8 cellular contexts compared by ENCODE assay signal in the genomic region with DNA sequence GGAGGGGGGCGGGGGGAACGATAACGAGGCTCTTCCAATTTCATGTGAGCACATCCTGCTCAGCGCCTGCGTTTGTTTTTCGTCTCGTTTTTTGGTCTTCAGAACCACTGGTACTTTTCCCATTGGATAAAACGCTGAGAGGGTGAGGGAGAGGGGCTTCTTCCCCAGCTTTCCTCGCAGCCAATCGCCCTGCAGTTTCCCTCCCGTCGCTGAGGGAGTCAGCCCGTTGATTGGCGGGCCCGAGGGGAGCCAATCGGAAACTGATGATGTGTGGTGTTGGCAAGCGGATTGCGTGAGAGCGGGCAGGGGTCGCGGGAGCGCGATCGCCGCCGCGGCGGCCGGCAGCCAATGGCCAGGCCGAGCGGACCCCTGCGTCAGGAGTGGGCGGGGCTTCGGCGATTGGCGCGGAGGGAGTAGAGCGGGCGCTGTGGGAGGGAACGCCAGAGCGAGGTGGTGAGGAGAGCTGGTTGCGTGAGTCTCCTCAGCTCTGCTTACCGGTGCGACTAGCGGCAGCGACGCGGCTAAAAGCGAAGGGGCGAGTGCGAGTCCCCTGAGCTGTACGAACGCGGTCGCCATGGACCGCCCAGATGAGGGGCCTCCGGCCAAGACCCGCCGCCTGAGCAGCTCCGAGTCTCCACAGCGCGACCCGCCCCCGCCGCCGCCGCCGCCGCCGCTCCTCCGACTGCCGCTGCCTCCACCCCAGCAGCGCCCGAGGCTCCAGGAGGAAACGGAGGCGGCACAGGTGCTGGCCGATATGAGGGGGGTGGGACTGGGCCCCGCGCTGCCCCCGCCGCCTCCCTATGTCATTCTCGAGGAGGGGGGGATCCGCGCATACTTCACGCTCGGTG. TPM values are rescaled to one million over a fixed set of nuclear protein-coding genes. Genes with fewer than 3 reads are reported as not detected.
A peak's percentile ranks its signal among the peaks of the same experiment; 100 is the strongest.
DNase-seq lines count a peak whose midpoint lies in the region; TF ChIP-seq lines count a peak whose summit lies in the region.

Gene TSPYL2, plus strand, starts transcription at position 443 of the 848 bp plus-strand sequence. Its CDS starts 132 bp downstream, at position 575.

- peaks cover 37% of the 10 kb centered on the region; the same call in 1 of the 2 replicates for H3K36me3 ChIP-seq in SK-N-MC (ENCODE audit: insufficient read depth, low read length)

- H3K9me3 Mint-ChIP-seq in HFFc6 = no peaks in the 10 kb centered on the region
- H3K9me3 Mint-ChIP-seq in activated naive CD4-positive, alpha-beta T cell treated with anti-CD3 and anti-CD28 coated beads, Interleukin-2, amount 10 ng/mL, durations not matched to agents 7 days and 5 days = no peaks in the 10 kb centered on the region

- peak within 1 kb of the TSS; percentile 95 for H3K4me3 Mint-ChIP-seq in HFFc6
- peak within 1 kb of the TSS; percentile 91 for H3K4me3 Mint-ChIP-seq in activated naive CD4-positive, alpha-beta T cell treated with anti-CD3 and anti-CD28 coated beads, Interleukin-2, amount 10 ng/mL, durations not matched to agents 7 days and 5 days

- H3K27ac ChIP-seq in SK-N-MC = no peak within 1 kb of the TSS

- peaks cover 12% of the 10 kb centered on the region for H3K36me3 Mint-ChIP-seq in HFFc6 (ENCODE audit: low read depth)
- peaks cover 19% of the 10 kb centered on the region for H3K36me3 Mint-ChIP-seq in activated naive CD4-positive, alpha-beta T cell treated with anti-CD3 and anti-CD28 coated beads, Interleukin-2, amount 10 ng/mL, durations not matched to agents 7 days and 5 days

- no peaks in the 10 kb centered on the region for H3K9me3 ChIP-seq in SK-N-MC (ENCODE audit: low read depth, low read length)

- peak within 1 kb of the TSS; percentile 88 for H3K9ac ChIP-seq in SK-N-MC (ENCODE audit: insufficient read length)

- no peak for TF ChIP-seq CTCF in HFFc6 (IDR thresholded peaks at IDR 0.05)
- no peak for TF ChIP-seq CTCF in NB4 (IDR thresholded peaks at IDR 0.05; ENCODE audit: low read depth, low read length)

- peak within 1 kb of the TSS; percentile 97 for H3K27ac Mint-ChIP-seq in HFFc6
- peak within 1 kb of the TSS; percentile 94 for H3K27ac Mint-ChIP-seq in activated naive CD4-positive, alpha-beta T cell treated with anti-CD3 and anti-CD28 coated beads, Interleukin-2, amount 10 ng/mL, durations not matched to agents 7 days and 5 days

- H3K27me3 Mint-ChIP-seq in HFFc6 (ENCODE audit: insufficient read depth) = peaks cover 4% of the 10 kb centered on the region
- H3K27me3 Mint-ChIP-seq in activated naive CD4-positive, alpha-beta T cell treated with anti-CD3 and anti-CD28 coated beads, Interleukin-2, amount 10 ng/mL, durations not matched to agents 7 days and 5 days = peaks cover 4% of the 10 kb centered on the region

- H3K4me3 ChIP-seq in NB4 (ENCODE audit: low read depth, low read length) = peak within 1 kb of the TSS; percentile 61
- peak within 1 kb of the TSS; percentile 80 for H3K4me3 ChIP-seq in SK-N-MC

- CTCF ChIA-PET in activated naive CD4-positive, alpha-beta T cell treated with anti-CD3 and anti-CD28 coated beads, Interleukin-2, amount 10 ng/mL, durations not matched to agents 7 days and 5 days (lab: Charles Lee) = no interaction called here

- DNase-seq in GM04503 (ENCODE audit: low read depth) (peak; percentile 87), HFFc6 (peak; percentile 95), NB4 (ENCODE audit: low read depth) (peak; percentile 95), SK-N-MC (ENCODE audit: low read depth, low spot score) (peak; percentile 77), germinal center (ENCODE audit: low spot score) (peak; percentile 91), non-pigmented ciliary epithelial cell (ENCODE audit: low read depth) (peak; percentile 90), superior temporal gyrus (ENCODE audit: extremely low spot score) (peak; percentile 94)
- peak; percentile 95 for DNase-seq in activated naive CD4-positive, alpha-beta T cell treated with anti-CD3 and anti-CD28 coated beads, Interleukin-2, amount 10 ng/mL, durations not matched to agents 7 days and 5 days

- H3K4me1 Mint-ChIP-seq in HFFc6 (ENCODE audit: low read depth) = peaks cover 37% of the 10 kb centered on the region
- peaks cover 31% of the 10 kb centered on the region for H3K4me1 Mint-ChIP-seq in activated naive CD4-positive, alpha-beta T cell treated with anti-CD3 and anti-CD28 coated beads, Interleukin-2, amount 10 ng/mL, durations not matched to agents 7 days and 5 days

- TF ChIP-seq POLR2A in NB4 (IDR thresholded peaks at IDR 0.05; ENCODE audit: extremely low read depth, insufficient read length) = peak; percentile 93

RNA-seq across cellular contexts. Expression of gene TSPYL2, which starts in this region (rescaled TPM):
- 10 to 100 TPM; 20.9 to 26.7 (median 22.3) TPM for total RNA-seq in HFFc6 (2021; fragmentation: NEBNext Ultra II Directional; extraction: Animal tissue kit (Norgen Biotek cat#: 25700))
